In the genomic region with DNA sequence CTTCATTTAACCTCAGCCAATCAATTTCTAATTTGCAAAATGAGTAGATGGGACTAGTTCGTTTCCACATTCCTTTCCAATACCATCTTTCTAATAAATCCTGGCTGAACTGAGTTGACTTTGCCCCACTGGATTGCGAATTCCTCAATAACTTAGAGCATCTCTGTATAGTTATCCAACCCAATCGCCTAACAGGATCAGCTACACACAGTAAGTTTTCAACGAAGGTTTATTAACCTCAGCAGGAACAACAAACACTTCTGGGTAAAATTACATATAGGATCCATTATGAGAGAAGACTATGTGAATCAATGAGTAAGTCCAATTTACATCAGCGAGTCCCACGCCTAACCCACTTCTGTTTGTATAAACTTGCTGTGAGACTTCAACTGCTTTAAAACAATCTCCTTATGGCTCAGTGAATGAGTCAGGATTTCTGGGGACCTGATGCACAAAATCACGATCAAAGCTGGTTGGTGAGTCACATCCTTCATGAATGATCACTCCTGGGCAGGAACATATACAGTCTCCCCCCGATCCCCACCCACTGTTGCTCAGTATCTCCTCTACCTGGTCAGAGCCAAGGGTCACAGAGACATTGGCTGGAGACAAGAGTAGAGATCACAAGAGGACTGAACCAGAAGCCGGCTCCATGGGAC, we compare ENCODE assay signal across 14 cellular contexts.
DNase-seq lines count a peak whose midpoint lies in the region; ATAC-seq and TF ChIP-seq lines count a peak whose summit lies in the region.
"Had no signal": no experiment of that assay in that cellular context is flagged by ENCODE, and none has a peak within 500 bp of the region (broad histone marks: within the 10 kb centered on the region; RNA-seq: fewer than 3 reads in every experiment).

No MANE protein-coding gene starts in this region.

- CTCF ChIA-PET in PC-9 (lab: Charles Lee) = no interaction called here

- BruUV-seq in PC-9 (replicated peaks; lab: Mats Ljungman, UMichigan) = no TSS peak

- H3K9me3 ChIP-seq in PC-9 (ENCODE audit: insufficient read depth, low read depth) = no peaks in the 10 kb centered on the region
- H3K9me3 ChIP-seq: BLaER1, prostate gland, SJCRH30 had no signal

- no peaks in the 10 kb centered on the region for H3K36me3 ChIP-seq in PC-9 (ENCODE audit: low read depth)
- H3K36me3 ChIP-seq: BLaER1, prostate gland, SJCRH30 had no signal

- peak overlapping the region; percentile 65 for H3K27ac ChIP-seq in PC-9
- H3K27ac ChIP-seq: BLaER1, prostate gland, SJCRH30 had no signal

- DNase-seq in activated T-cell treated with anti-CD3 and anti-CD28 coated beads for 48 hours (ENCODE audit: low read depth) = peak; percentile 14
- DNase-seq in activated T-cell treated with anti-CD3 and anti-CD28 coated beads, Interleukin-2, amount 50 U/mL, for 1 hour = no peak
- peak in 1 of 2 experiments; percentile 66 for DNase-seq in PC-9
- peak; percentile 79 for DNase-seq in fibroblast of mammary gland (ENCODE audit: low read depth)
- DNase-seq in stimulated activated CD8-positive, alpha-beta memory T cell treated with anti-CD3 and anti-CD28 coated beads, Interleukin-4, amount 100 ng/mL, for 48 hours = peak; percentile 56
- no peak for DNase-seq in NCI-H2227 treated with DMSO at 0.1 percent for 48 hours (lab: John Stamatoyannopoulos, UW)
- no peak for DNase-seq in dedifferentiated amniotic fluid mesenchymal stem cell (ENCODE audit: extremely low spot score)
- DNase-seq: activated CD4-positive, CD25-positive, alpha-beta regulatory T cell; effector memory CD4-positive, alpha-beta T cell; NCI-H526 treated with DMSO at 0.1 percent for 48 hours; SJCRH30 had no signal

- TF ChIP-seq CTCF in PC-9 (conservative IDR thresholded peaks at IDR 0.05) = no peak
- no peak for TF ChIP-seq CTCF in fibroblast of mammary gland (conservative IDR thresholded peaks at IDR 0.05; ENCODE audit: control insufficient read depth, insufficient read depth, low read depth, low read length)

- H3K4me1 ChIP-seq in PC-9 (replicated peaks; ENCODE audit: insufficient read depth) = 0 out of 2 replicates have a peak, but pooled peaks cover 8% of the 10 kb centered on the region
- H3K4me1 ChIP-seq: BLaER1, prostate gland, SJCRH30 had no signal

- no peaks in the 10 kb centered on the region for H3F3A ChIP-seq in PC-9 (ENCODE audit: insufficient read depth, low read depth)

- H4K20me1 ChIP-seq in PC-9 (ENCODE audit: insufficient read depth) = no peaks in the 10 kb centered on the region
- H4K20me1 ChIP-seq: BLaER1 had no signal

- no peaks in the 10 kb centered on the region for H3K79me2 ChIP-seq in PC-9 (ENCODE audit: low read depth)

- no peaks in the 10 kb centered on the region for H3K9me2 ChIP-seq in PC-9 (ENCODE audit: insufficient read depth)

- H3K4me2 ChIP-seq in PC-9 = 0 out of 2 replicates have a peak overlapping the region, but pooled peaks have one; percentile 23
- H3K4me2 ChIP-seq: BLaER1 had no signal

- no peak for ATAC-seq in HG02763 (IDR thresholded peaks at IDR 0.05; ENCODE audit: unreplicated experiment)

- no peak overlapping the region for H2AFZ ChIP-seq in PC-9

- intact Hi-C loops in PC-9 (cut with micrococcal nuclease; ENCODE audit: unreplicated experiment) = no loop called here

- POLR2A ChIA-PET in PC-9 (lab: Charles Lee; ENCODE audit: unreplicated experiment) = no interaction called here

- H3K27me3 ChIP-seq in PC-9 (ENCODE audit: insufficient read depth, low read depth) = no peaks in the 10 kb centered on the region
- H3K27me3 ChIP-seq: BLaER1 had no signal

- H3K4me3 ChIP-seq in PC-9 (no peak overlapping the region), fibroblast of mammary gland (ENCODE audit: control insufficient read depth, low read depth, low read length) (no peak overlapping the region)
- H3K4me3 ChIP-seq: BLaER1, prostate gland, SJCRH30 had no signal

Comparison
In these comparisons a context has a peak if more than half of its experiments do, and no peak if none do; other contexts are left out.
1. DNase-seq: peak in activated T-cell treated with anti-CD3 and anti-CD28 coated beads for 48 hours (single experiment), fibroblast of mammary gland (single experiment) and stimulated activated CD8-positive, alpha-beta memory T cell treated with anti-CD3 and anti-CD28 coated beads, Interleukin-4, amount 100 ng/mL, for 48 hours (single experiment); none in activated T-cell treated with anti-CD3 and anti-CD28 coated beads, Interleukin-2, amount 50 U/mL, for 1 hour (single experiment), NCI-H2227 treated with DMSO at 0.1 percent for 48 hours (single experiment) and dedifferentiated amniotic fluid mesenchymal stem cell (single experiment).